ENCODE assay signal across 20 cellular contexts in the genomic region with DNA sequence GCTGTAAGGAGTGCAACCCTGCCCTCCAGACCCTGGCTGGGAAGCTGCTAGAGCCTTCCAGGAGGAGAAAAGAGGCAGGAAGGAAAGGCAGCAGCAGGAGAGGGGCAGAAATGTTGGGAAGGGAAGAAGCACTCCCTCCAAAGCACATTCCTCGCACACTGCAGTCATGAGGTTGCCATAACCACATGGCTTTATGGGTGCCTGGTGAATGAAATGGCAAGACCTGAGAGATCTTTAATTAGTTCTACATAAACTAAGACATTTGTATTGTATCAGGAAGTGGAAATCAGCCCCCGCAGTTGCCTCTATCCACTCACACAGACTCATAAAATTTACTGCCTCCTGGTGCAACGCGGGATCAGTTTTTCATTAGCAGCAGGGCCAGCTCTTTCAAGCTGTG.
"Had no signal": no experiment of that assay in that cellular context is flagged by ENCODE, and none has a peak within 500 bp of the region (broad histone marks: within the 10 kb centered on the region; RNA-seq: fewer than 3 reads in every experiment).

No MANE protein-coding gene starts in this region.

- DNase-seq: activated CD4-positive, alpha-beta T cell treated with anti-CD3 and anti-CD28 coated beads, Interleukin-2, amount 10 ng/mL, durations not matched to agents 7 days and 5 days; activated CD8-positive, alpha-beta T cell treated with anti-CD3 and anti-CD28 coated beads for 36 hours; activated gamma-delta T cell treated with Interleukin-2 at 50 U/mL for 16 hours; activated T-cell treated with anti-CD3 and anti-CD28 coated beads, Interleukin-2, amount 50 U/mL, for 1 hour; adrenal gland; central memory CD4-positive, alpha-beta T cell; effector memory CD4-positive, alpha-beta T cell; head of caudate nucleus; hypothalamus; mesendoderm; naive B cell; stimulated activated CD4-positive, alpha-beta T cell treated with anti-CD3 and anti-CD28 coated beads, Interleukin-4, amount 100 ng/mL, for 24 hours; stimulated activated naive CD8-positive, alpha-beta T cell treated with anti-CD3 and anti-CD28 coated beads, Interleukin-15, Interleukin-2, amounts not matched to agents 100 U/mL and 50 U/mL, for 24 hours; SW 1271; T-helper 17 cell; upper lobe of left lung had no signal

- H3K36me3 ChIP-seq: adrenal gland, gastroesophageal sphincter, upper lobe of left lung had no signal

- H3K27me3 ChIP-seq: adrenal gland, gastroesophageal sphincter, upper lobe of left lung had no signal

- H3K4me3 ChIP-seq: adrenal gland, gastroesophageal sphincter, upper lobe of left lung had no signal

- H3K9me3 ChIP-seq: adrenal gland, gastroesophageal sphincter, upper lobe of left lung had no signal

- H3K27ac ChIP-seq: adrenal gland, gastroesophageal sphincter, upper lobe of left lung, VCaP had no signal

- ATAC-seq: activated CD4-positive, CD25-positive, alpha-beta regulatory T cell treated with anti-CD3 and anti-CD28 coated beads, Interleukin-2, amount 50 U/mL, for 24 hours; activated CD8-positive, alpha-beta T cell treated with anti-CD3 and anti-CD28 coated beads for 36 hours; esophagus mucosa; gastroesophageal sphincter; stimulated activated naive CD8-positive, alpha-beta T cell treated with anti-CD3 and anti-CD28 coated beads, Interleukin-15, Interleukin-2, amounts not matched to agents 100 U/mL and 50 U/mL, for 24 hours; T-helper 17 cell had no signal

- H3K4me1 ChIP-seq: adrenal gland had no signal
